ENCODE assay signal across 10 cellular contexts in the genomic region with DNA sequence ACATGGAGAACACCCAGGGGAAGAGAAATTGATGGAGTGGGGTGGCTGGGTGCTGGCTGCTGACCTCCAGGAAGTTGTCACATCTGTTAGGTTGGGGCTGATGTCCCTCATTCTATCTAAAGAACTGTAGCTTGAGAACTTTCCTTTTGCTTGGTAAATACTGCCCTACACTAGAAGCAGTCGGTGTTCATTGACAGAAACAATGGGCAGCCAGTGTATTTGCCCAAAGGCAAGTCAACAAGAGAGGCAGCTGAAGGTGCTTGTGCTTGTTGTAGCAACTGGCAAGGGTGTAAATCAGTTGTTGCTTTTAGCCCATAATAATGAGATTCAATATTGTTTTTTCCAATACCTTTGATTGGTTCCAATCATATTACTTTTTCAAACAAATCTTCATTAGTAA. TPM values are rescaled to one million over a fixed set of nuclear protein-coding genes. Genes with fewer than 3 reads are reported as not detected.
DNase-seq lines count a peak whose midpoint lies in the region; ATAC-seq and TF ChIP-seq lines count a peak whose summit lies in the region.
"Had no signal": no experiment of that assay in that cellular context is flagged by ENCODE, and none has a peak within 500 bp of the region (broad histone marks: within the 10 kb centered on the region; RNA-seq: fewer than 3 reads in every experiment).

No MANE protein-coding gene starts in this region.

- no peak for TF ChIP-seq CTCF in OCI-LY1 (IDR thresholded peaks at IDR 0.05; ENCODE audit: low read length)

- no peaks in the 10 kb centered on the region for H3K9me2 ChIP-seq in OCI-LY1 (ENCODE audit: low read depth, low read length)

- no peak for ATAC-seq in activated T-cell treated with anti-CD3 and anti-CD28 coated beads, Interleukin-2, amount 50 U/mL, for 4 hours
- no peak for ATAC-seq in stimulated activated memory B cell treated with anti-CD40 and anti-IgM and Interleukin-4, amounts not matched to agents 10 μg/mL and 1 μg/mL and 100 μg/mL, for 72 hours
- ATAC-seq in HG03175 (IDR thresholded peaks at IDR 0.05; ENCODE audit: unreplicated experiment) (no peak), GM19035 (IDR thresholded peaks at IDR 0.05; ENCODE audit: unreplicated experiment) (no peak)

- H3K9ac ChIP-seq in OCI-LY1 (ENCODE audit: low read length), result peak overlapping the region; percentile 70; the same call in 1 of the 2 replicates

- H2AFZ ChIP-seq in OCI-LY1 (ENCODE audit: low read length), result no peak overlapping the region

- peak overlapping the region; percentile 69 for H3K4me3 ChIP-seq in OCI-LY1 (ENCODE audit: low read depth, low read length, poor library complexity, severe bottlenecking)

- peaks cover 61% of the 10 kb centered on the region for H3K4me1 ChIP-seq in OCI-LY1 (ENCODE audit: insufficient read depth, low read length, severe bottlenecking)

- DNase-seq in activated T-cell treated with anti-CD3 and anti-CD28 coated beads, Interleukin-2, amount 50 U/mL, for 4 hours, result no peak
- DNase-seq in activated T-cell treated with anti-CD3 and anti-CD28 coated beads, Interleukin-2, amount 50 U/mL, for 48 hours, result no peak
- DNase-seq in epithelial cell of prostate (ENCODE audit: low read depth, low spot score) (no peak), NCI-H2107 treated with DMSO at 0.1 percent for 48 hours (lab: John Stamatoyannopoulos, UW; ENCODE audit: unreplicated experiment) (no peak)
- DNase-seq: HFFc6, NCI-H2171 had no signal

- H3K36me3 Mint-ChIP-seq in activated T-cell treated with anti-CD3 and anti-CD28 coated beads, Interleukin-2, amount 50 U/mL, for 4 hours (ENCODE audit: insufficient read depth), result peaks cover 4% of the 10 kb centered on the region
- peaks cover 5% of the 10 kb centered on the region for H3K36me3 Mint-ChIP-seq in stimulated activated memory B cell treated with anti-CD40 and anti-IgM and Interleukin-4, amounts not matched to agents 10 μg/mL and 1 μg/mL and 100 μg/mL, for 72 hours

- H3K4me2 ChIP-seq in OCI-LY1 (ENCODE audit: low read length), result peak overlapping the region; percentile 83

- no peaks in the 10 kb centered on the region for H3K27me3 ChIP-seq in OCI-LY1 (ENCODE audit: insufficient read depth, low read length)

- H4K20me1 ChIP-seq in OCI-LY1 (ENCODE audit: insufficient read depth, low read length), result no peaks in the 10 kb centered on the region

- H3K4me3 Mint-ChIP-seq in activated T-cell treated with anti-CD3 and anti-CD28 coated beads, Interleukin-2, amount 50 U/mL, for 4 hours, result peak overlapping the region; percentile 84
- H3K4me3 Mint-ChIP-seq in stimulated activated memory B cell treated with anti-CD40 and anti-IgM and Interleukin-4, amounts not matched to agents 10 μg/mL and 1 μg/mL and 100 μg/mL, for 72 hours, result peak overlapping the region; percentile 95

- H3K27ac ChIP-seq in OCI-LY1 (ENCODE audit: low read depth, low read length, poor library complexity, severe bottlenecking) (no peak overlapping the region), epithelial cell of prostate (peak overlapping the region; percentile 99)

- no peaks in the 10 kb centered on the region for H3F3A ChIP-seq in OCI-LY1 (ENCODE audit: insufficient read depth, low read length)

- no peaks in the 10 kb centered on the region for H3K27me3 Mint-ChIP-seq in activated T-cell treated with anti-CD3 and anti-CD28 coated beads, Interleukin-2, amount 50 U/mL, for 4 hours (ENCODE audit: low read depth)
- no peaks in the 10 kb centered on the region for H3K27me3 Mint-ChIP-seq in stimulated activated memory B cell treated with anti-CD40 and anti-IgM and Interleukin-4, amounts not matched to agents 10 μg/mL and 1 μg/mL and 100 μg/mL, for 72 hours

- peak overlapping the region; percentile 82 for H3K27ac Mint-ChIP-seq in stimulated activated memory B cell treated with anti-CD40 and anti-IgM and Interleukin-4, amounts not matched to agents 10 μg/mL and 1 μg/mL and 100 μg/mL, for 72 hours

- H3K36me3 ChIP-seq in OCI-LY1 (ENCODE audit: insufficient read depth, low read length), result no peaks in the 10 kb centered on the region; the same call in 1 of the 2 replicates

- no peaks in the 10 kb centered on the region for H3K79me2 ChIP-seq in OCI-LY1 (ENCODE audit: insufficient read depth, low read length)

- no peaks in the 10 kb centered on the region for H3K9me3 Mint-ChIP-seq in activated T-cell treated with anti-CD3 and anti-CD28 coated beads, Interleukin-2, amount 50 U/mL, for 4 hours
- no peaks in the 10 kb centered on the region for H3K9me3 Mint-ChIP-seq in stimulated activated memory B cell treated with anti-CD40 and anti-IgM and Interleukin-4, amounts not matched to agents 10 μg/mL and 1 μg/mL and 100 μg/mL, for 72 hours
- H3K9me3 Mint-ChIP-seq: HFFc6 had no signal

- H3K4me1 Mint-ChIP-seq in activated T-cell treated with anti-CD3 and anti-CD28 coated beads, Interleukin-2, amount 50 U/mL, for 4 hours (ENCODE audit: low read depth), result peaks cover 46% of the 10 kb centered on the region
- peaks cover 84% of the 10 kb centered on the region for H3K4me1 Mint-ChIP-seq in stimulated activated memory B cell treated with anti-CD40 and anti-IgM and Interleukin-4, amounts not matched to agents 10 μg/mL and 1 μg/mL and 100 μg/mL, for 72 hours

- H3K9me3 ChIP-seq in OCI-LY1 (ENCODE audit: low read length), result no peaks in the 10 kb centered on the region

RNA-seq across cellular contexts. Expression of gene TMEM154, which starts 1.0 kb away (rescaled TPM):
- 1 to 10 TPM; 5.6 to 6.2 (median 6.0) TPM for total RNA-seq in activated T-cell treated with anti-CD3 and anti-CD28 coated beads, Interleukin-2, amount 50 U/mL, for 4 hours
